ENCODE assay signal across 8 cellular contexts in genomic region chr19:3210347-3211017, GRCh38. TPM values are rescaled to one million over a fixed set of nuclear protein-coding genes. Genes with fewer than 3 reads are reported as not detected.
DNase-seq lines count a peak whose midpoint lies in the region; ATAC-seq and TF ChIP-seq lines count a peak whose summit lies in the region.

No MANE protein-coding gene starts in this region.

- H3K9me3 ChIP-seq in Karpas-422 (ENCODE audit: low read length) (no peaks in the 10 kb centered on the region), lower lobe of right lung (no peaks in the 10 kb centered on the region)

- H3K4me3 ChIP-seq in Karpas-422 (ENCODE audit: low read length) (no peak overlapping the region), lower lobe of right lung (no peak overlapping the region)

- intact Hi-C loops in lower lobe of right lung (cut with DNase I) = no loop called here

- H4K20me1 ChIP-seq in Karpas-422 (ENCODE audit: insufficient read depth, low read depth, low read length) = no peaks in the 10 kb centered on the region

- TF ChIP-seq CTCF in lower lobe of right lung (IDR thresholded peaks at IDR 0.05) = peak; percentile 73

- no peaks in the 10 kb centered on the region for H3K36me3 ChIP-seq in Karpas-422 (ENCODE audit: insufficient read depth, low read length)
- H3K36me3 ChIP-seq in lower lobe of right lung = peaks cover 32% of the 10 kb centered on the region

- H2AFZ ChIP-seq in Karpas-422 (ENCODE audit: low read length) = no peak overlapping the region

- H3K27ac ChIP-seq in Karpas-422 (ENCODE audit: low read length) (no peak overlapping the region), lower lobe of right lung (no peak overlapping the region)

- DNase-seq in ELF-1 (ENCODE audit: low read depth, low spot score) (peak; percentile 65), Karpas-422 (peak; percentile 84), cerebellum (ENCODE audit: low spot score) (peak; percentile 47), lower lobe of right lung (peak; percentile 77), amniotic stem cell (lab: John Stamatoyannopoulos, UW) (no peak)
- peak; percentile 87 for DNase-seq in stimulated activated CD8-positive, alpha-beta memory T cell treated with anti-CD3 and anti-CD28 coated beads, Interleukin-4, amount 100 ng/mL, for 48 hours

- no peaks in the 10 kb centered on the region for H3K79me2 ChIP-seq in Karpas-422 (ENCODE audit: low read length)

- H3K4me1 ChIP-seq in Karpas-422 (ENCODE audit: low read length) (no peaks in the 10 kb centered on the region), lower lobe of right lung (no peaks in the 10 kb centered on the region)

- H3K9me2 ChIP-seq in Karpas-422 (replicated peaks; ENCODE audit: insufficient read depth, low read length) = no peaks in the 10 kb centered on the region

- H3K4me2 ChIP-seq in Karpas-422 (ENCODE audit: low read depth, low read length, poor library complexity, severe bottlenecking) = no peak overlapping the region

- ATAC-seq in activated CD4-positive, CD25-positive, alpha-beta regulatory T cell treated with anti-CD3 and anti-CD28 coated beads, Interleukin-2, amount 50 U/mL, for 24 hours = peak; percentile 87 to 88
- peak; percentile 79 to 84 for ATAC-seq in lower lobe of right lung
- no peak for ATAC-seq in HG03354 (IDR thresholded peaks at IDR 0.05; ENCODE audit: poor library complexity, severe bottlenecking, unreplicated experiment)

- H3K27me3 ChIP-seq in Karpas-422 (ENCODE audit: low read length) (no peaks in the 10 kb centered on the region), lower lobe of right lung (ENCODE audit: low read depth) (no peaks in the 10 kb centered on the region)

- no peak overlapping the region for H3K9ac ChIP-seq in Karpas-422 (ENCODE audit: low read length)

RNA-seq across cellular contexts. Expression of gene CELF5, which starts 14.0 kb away (rescaled TPM):
- total RNA-seq in Karpas-422 (2014; rRNA removed; shearing (Covaris generic); ENCODE audit: low replicate concordance) = not detected in 2 replicates
- total RNA-seq in cerebellum (37.6 TPM), lower lobe of right lung (not detected)

RNA-seq across cellular contexts. Expression of gene NCLN, which starts 24.8 kb away (rescaled TPM):
- 30.0 and 37.6 TPM in 2 replicates for total RNA-seq in Karpas-422 (2014; rRNA removed; shearing (Covaris generic); ENCODE audit: low replicate concordance)
- total RNA-seq in cerebellum = 11.4 TPM
- 68.8 TPM for total RNA-seq in lower lobe of right lung

RNA-seq across cellular contexts. Expression of gene S1PR4, which starts 31.9 kb away (rescaled TPM):
- not detected in 2 replicates for total RNA-seq in Karpas-422 (2014; rRNA removed; shearing (Covaris generic); ENCODE audit: low replicate concordance)
- total RNA-seq in cerebellum = not detected
- total RNA-seq in lower lobe of right lung = 35.7 TPM

Comparison
In these comparisons a context has a peak if more than half of its experiments do, and no peak if none do; other contexts are left out.
1. RNA of gene CELF5, which starts 14.0 kb away (total RNA-seq): 37.6 TPM in cerebellum (single experiment); not detected in lower lobe of right lung (single experiment) and not detected in Karpas-422; every median in the first group is over 10 times any median in the second.
2. RNA of gene S1PR4, which starts 31.9 kb away (total RNA-seq): 35.7 TPM in lower lobe of right lung (single experiment); not detected in cerebellum (single experiment) and not detected in Karpas-422; every median in the first group is over 10 times any median in the second.